Comparison of ENCODE assay signal across 2 cellular contexts in the genomic region with DNA sequence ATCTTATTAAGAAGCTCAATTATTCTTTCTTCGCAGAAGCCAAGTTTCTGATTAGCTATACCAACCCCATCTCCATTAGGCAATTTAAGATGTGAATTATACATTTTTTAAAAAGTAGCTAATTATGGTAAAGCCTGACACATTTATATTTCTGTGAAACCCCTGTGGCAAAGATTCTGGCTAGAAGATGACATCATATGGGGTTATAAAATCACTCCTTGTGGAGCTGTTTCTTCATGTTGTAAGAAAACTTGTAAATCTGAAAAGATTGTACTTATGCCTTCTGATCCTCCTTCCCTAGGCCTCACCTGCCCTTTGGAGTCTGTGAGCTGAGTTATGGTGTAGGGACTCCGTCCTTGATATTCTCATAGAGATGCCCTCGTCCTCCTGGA.
TF ChIP-seq lines count a peak whose summit lies in the region.

No MANE protein-coding gene starts in this region.

TF ChIP-seq in GM23338, 12 proteins besides CTCF, POLR2A, EP300 and RAD21 (continues in another document):
- TF ChIP-seq JUNB (IDR thresholded peaks at IDR 0.05; ENCODE audit: unreplicated experiment) = no peak
- TF ChIP-seq ZNF114 (CRISPR knock-in tag; IDR thresholded peaks at IDR 0.05) = no peak
- no peak for TF ChIP-seq ZNF331 (CRISPR knock-in tag; IDR thresholded peaks at IDR 0.05; ENCODE audit: low read depth)
- no peak for TF ChIP-seq EZH2phosphoT487 (IDR thresholded peaks at IDR 0.05; ENCODE audit: unreplicated experiment)
- TF ChIP-seq, protein P1, sequence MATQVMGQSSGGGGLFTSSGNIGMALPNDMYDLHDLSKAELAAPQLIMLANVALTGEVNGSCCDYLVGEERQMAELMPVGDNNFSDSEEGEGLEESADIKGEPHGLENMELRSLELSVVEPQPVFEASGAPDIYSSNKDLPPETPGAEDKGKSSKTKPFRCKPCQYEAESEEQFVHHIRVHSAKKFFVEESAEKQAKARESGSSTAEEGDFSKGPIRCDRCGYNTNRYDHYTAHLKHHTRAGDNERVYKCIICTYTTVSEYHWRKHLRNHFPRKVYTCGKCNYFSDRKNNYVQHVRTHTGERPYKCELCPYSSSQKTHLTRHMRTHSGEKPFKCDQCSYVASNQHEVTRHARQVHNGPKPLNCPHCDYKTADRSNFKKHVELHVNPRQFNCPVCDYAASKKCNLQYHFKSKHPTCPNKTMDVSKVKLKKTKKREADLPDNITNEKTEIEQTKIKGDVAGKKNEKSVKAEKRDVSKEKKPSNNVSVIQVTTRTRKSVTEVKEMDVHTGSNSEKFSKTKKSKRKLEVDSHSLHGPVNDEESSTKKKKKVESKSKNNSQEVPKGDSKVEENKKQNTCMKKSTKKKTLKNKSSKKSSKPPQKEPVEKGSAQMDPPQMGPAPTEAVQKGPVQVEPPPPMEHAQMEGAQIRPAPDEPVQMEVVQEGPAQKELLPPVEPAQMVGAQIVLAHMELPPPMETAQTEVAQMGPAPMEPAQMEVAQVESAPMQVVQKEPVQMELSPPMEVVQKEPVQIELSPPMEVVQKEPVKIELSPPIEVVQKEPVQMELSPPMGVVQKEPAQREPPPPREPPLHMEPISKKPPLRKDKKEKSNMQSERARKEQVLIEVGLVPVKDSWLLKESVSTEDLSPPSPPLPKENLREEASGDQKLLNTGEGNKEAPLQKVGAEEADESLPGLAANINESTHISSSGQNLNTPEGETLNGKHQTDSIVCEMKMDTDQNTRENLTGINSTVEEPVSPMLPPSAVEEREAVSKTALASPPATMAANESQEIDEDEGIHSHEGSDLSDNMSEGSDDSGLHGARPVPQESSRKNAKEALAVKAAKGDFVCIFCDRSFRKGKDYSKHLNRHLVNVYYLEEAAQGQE (IDR thresholded peaks at IDR 0.05; ENCODE audit: unreplicated experiment) = no peak
- TF ChIP-seq, protein P2, sequence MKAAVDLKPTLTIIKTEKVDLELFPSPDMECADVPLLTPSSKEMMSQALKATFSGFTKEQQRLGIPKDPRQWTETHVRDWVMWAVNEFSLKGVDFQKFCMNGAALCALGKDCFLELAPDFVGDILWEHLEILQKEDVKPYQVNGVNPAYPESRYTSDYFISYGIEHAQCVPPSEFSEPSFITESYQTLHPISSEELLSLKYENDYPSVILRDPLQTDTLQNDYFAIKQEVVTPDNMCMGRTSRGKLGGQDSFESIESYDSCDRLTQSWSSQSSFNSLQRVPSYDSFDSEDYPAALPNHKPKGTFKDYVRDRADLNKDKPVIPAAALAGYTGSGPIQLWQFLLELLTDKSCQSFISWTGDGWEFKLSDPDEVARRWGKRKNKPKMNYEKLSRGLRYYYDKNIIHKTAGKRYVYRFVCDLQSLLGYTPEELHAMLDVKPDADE (IDR thresholded peaks at IDR 0.05) = no peak
- TF ChIP-seq STAT1 (IDR thresholded peaks at IDR 0.05; ENCODE audit: unreplicated experiment) = no peak
- TF ChIP-seq NANOG (IDR thresholded peaks at IDR 0.05; ENCODE audit: borderline replicate concordance) = no peak
- TF ChIP-seq, protein P3, sequence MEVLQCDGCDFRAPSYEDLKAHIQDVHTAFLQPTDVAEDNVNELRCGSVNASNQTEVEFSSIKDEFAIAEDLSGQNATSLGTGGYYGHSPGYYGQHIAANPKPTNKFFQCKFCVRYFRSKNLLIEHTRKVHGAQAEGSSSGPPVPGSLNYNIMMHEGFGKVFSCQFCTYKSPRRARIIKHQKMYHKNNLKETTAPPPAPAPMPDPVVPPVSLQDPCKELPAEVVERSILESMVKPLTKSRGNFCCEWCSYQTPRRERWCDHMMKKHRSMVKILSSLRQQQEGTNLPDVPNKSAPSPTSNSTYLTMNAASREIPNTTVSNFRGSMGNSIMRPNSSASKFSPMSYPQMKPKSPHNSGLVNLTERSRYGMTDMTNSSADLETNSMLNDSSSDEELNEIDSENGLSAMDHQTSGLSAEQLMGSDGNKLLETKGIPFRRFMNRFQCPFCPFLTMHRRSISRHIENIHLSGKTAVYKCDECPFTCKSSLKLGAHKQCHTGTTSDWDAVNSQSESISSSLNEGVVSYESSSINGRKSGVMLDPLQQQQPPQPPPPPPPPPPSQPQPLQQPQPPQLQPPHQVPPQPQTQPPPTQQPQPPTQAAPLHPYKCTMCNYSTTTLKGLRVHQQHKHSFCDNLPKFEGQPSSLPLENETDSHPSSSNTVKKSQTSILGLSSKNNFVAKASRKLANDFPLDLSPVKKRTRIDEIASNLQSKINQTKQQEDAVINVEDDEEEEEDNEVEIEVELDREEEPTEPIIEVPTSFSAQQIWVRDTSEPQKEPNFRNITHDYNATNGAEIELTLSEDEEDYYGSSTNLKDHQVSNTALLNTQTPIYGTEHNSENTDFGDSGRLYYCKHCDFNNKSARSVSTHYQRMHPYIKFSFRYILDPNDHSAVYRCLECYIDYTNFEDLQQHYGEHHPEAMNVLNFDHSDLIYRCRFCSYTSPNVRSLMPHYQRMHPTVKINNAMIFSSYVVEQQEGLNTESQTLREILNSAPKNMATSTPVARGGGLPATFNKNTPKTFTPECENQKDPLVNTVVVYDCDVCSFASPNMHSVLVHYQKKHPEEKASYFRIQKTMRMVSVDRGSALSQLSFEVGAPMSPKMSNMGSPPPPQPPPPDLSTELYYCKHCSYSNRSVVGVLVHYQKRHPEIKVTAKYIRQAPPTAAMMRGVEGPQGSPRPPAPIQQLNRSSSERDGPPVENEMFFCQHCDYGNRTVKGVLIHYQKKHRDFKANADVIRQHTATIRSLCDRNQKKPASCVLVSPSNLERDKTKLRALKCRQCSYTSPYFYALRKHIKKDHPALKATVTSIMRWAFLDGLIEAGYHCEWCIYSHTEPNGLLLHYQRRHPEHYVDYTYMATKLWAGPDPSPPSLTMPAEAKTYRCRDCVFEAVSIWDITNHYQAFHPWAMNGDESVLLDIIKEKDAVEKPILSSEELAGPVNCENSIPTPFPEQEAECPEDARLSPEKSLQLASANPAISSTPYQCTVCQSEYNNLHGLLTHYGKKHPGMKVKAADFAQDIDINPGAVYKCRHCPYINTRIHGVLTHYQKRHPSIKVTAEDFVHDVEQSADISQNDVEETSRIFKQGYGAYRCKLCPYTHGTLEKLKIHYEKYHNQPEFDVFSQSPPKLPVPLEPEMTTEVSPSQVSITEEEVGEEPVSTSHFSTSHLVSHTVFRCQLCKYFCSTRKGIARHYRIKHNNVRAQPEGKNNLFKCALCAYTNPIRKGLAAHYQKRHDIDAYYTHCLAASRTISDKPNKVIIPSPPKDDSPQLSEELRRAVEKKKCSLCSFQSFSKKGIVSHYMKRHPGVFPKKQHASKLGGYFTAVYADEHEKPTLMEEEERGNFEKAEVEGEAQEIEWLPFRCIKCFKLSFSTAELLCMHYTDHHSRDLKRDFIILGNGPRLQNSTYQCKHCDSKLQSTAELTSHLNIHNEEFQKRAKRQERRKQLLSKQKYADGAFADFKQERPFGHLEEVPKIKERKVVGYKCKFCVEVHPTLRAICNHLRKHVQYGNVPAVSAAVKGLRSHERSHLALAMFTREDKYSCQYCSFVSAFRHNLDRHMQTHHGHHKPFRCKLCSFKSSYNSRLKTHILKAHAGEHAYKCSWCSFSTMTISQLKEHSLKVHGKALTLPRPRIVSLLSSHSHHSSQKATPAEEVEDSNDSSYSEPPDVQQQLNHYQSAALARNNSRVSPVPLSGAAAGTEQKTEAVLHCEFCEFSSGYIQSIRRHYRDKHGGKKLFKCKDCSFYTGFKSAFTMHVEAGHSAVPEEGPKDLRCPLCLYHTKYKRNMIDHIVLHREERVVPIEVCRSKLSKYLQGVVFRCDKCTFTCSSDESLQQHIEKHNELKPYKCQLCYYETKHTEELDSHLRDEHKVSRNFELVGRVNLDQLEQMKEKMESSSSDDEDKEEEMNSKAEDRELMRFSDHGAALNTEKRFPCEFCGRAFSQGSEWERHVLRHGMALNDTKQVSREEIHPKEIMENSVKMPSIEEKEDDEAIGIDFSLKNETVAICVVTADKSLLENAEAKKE (CRISPR knock-in tag; IDR thresholded peaks at IDR 0.05) = no peak
- TF ChIP-seq EZH2 (IDR thresholded peaks at IDR 0.05; ENCODE audit: low read depth, unreplicated experiment) = no peak

TF ChIP-seq in GM12878, 131 proteins besides CTCF, POLR2A, EP300 and RAD21:
- peak; percentile 34; the same call in 1 of the 2 replicates for TF ChIP-seq ATF7 (IDR thresholded peaks at IDR 0.05; ENCODE audit: low read depth)
- TF ChIP-seq, protein P4, sequence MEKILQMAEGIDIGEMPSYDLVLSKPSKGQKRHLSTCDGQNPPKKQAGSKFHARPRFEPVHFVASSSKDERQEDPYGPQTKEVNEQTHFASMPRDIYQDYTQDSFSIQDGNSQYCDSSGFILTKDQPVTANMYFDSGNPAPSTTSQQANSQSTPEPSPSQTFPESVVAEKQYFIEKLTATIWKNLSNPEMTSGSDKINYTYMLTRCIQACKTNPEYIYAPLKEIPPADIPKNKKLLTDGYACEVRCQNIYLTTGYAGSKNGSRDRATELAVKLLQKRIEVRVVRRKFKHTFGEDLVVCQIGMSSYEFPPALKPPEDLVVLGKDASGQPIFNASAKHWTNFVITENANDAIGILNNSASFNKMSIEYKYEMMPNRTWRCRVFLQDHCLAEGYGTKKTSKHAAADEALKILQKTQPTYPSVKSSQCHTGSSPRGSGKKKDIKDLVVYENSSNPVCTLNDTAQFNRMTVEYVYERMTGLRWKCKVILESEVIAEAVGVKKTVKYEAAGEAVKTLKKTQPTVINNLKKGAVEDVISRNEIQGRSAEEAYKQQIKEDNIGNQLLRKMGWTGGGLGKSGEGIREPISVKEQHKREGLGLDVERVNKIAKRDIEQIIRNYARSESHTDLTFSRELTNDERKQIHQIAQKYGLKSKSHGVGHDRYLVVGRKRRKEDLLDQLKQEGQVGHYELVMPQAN (conservative IDR thresholded peaks at IDR 0.05) = no peak
